8 cellular contexts compared by ENCODE assay signal in genomic region chr12:81257952-81258551, GRCh38.
DNase-seq lines count a peak whose midpoint lies in the region; ATAC-seq and TF ChIP-seq lines count a peak whose summit lies in the region.

No MANE protein-coding gene starts in this region.

- H3K4me1 Mint-ChIP-seq in activated naive CD4-positive, alpha-beta T cell treated with anti-CD3 and anti-CD28 coated beads for 36 hours (ENCODE audit: low read depth), result no peaks in the 10 kb centered on the region
- H3K4me1 Mint-ChIP-seq in effector memory CD8-positive, alpha-beta T cell (ENCODE audit: low read depth in 2 of 2), result no peaks in the 10 kb centered on the region

- H3K4me3 Mint-ChIP-seq in activated naive CD4-positive, alpha-beta T cell treated with anti-CD3 and anti-CD28 coated beads for 36 hours, result no peak overlapping the region
- no peak overlapping the region for H3K4me3 Mint-ChIP-seq in effector memory CD8-positive, alpha-beta T cell

- H3K9me2 ChIP-seq in PC-9 (ENCODE audit: insufficient read depth), result no peaks in the 10 kb centered on the region

- peak; percentile 76 for TF ChIP-seq CTCF in PC-9 (conservative IDR thresholded peaks at IDR 0.05)
- peak; percentile 54 to 65 for TF ChIP-seq CTCF in fibroblast of lung (conservative IDR thresholded peaks at IDR 0.05 in 1 of 2, IDR thresholded peaks at IDR 0.05 in 1 of 2; ENCODE audit: low read depth in 1 of 2, low read length in 2 of 2)
- TF ChIP-seq CTCF in spleen (IDR thresholded peaks at IDR 0.05 in 8 of 11, conservative IDR thresholded peaks at IDR 0.05 in 3 of 11), result peak in 6 of 11 experiments; percentile 8 to 37 (median 19)

- H3K4me2 ChIP-seq in PC-9 (no peak overlapping the region), fibroblast of lung (ENCODE audit: extremely low read depth, insufficient read depth, low read length) (no peak overlapping the region)

- H4K20me1 ChIP-seq in PC-9 (ENCODE audit: insufficient read depth) (no peaks in the 10 kb centered on the region), fibroblast of lung (ENCODE audit: control insufficient read depth, extremely low read depth, insufficient read depth, low read length) (no peaks in the 10 kb centered on the region)

- DNase-seq in DMS114 treated with DMSO at 0.1 percent for 48 hours (lab: John Stamatoyannopoulos, UW; ENCODE audit: unreplicated experiment), result peak; percentile 41
- DNase-seq in LHCN-M2 (ENCODE audit: low read depth), result peak; percentile 56
- peak in 1 of 2 experiments; percentile 40 for DNase-seq in PC-9
- DNase-seq in fibroblast of lung (ENCODE audit: low read depth in 2 of 2), result peak; percentile 47 to 72
- DNase-seq in spleen, result no peak
- no peak for DNase-seq in activated naive CD4-positive, alpha-beta T cell treated with anti-CD3 and anti-CD28 coated beads for 36 hours
- no peak for DNase-seq in effector memory CD8-positive, alpha-beta T cell

- no TSS peak for BruUV-seq in PC-9 (replicated peaks; lab: Mats Ljungman, UMichigan)

- no peaks in the 10 kb centered on the region for H3F3A ChIP-seq in PC-9 (ENCODE audit: insufficient read depth, low read depth)

- no peak overlapping the region for H3K9ac ChIP-seq in fibroblast of lung (ENCODE audit: insufficient read depth, low read length)

- CTCF ChIA-PET in PC-9 (lab: Charles Lee), result interaction anchor here (0.7 to 1.7 kb wide), 5 partner anchors 11 to 1063 kb away, joined by 3 to 5 read pairs (median 5); no protein-coding TSS in a partner anchor
- CTCF ChIA-PET in activated naive CD4-positive, alpha-beta T cell treated with anti-CD3 and anti-CD28 coated beads for 36 hours (lab: Charles Lee), result interaction anchor here (1.1 kb wide), 1 partner anchor 57 kb away, joined by 5 read pairs; no protein-coding TSS in a partner anchor

- H3K27ac ChIP-seq in PC-9 (no peak overlapping the region), fibroblast of lung (ENCODE audit: insufficient read depth, low read length) (no peak overlapping the region), spleen (no peak overlapping the region)

- H3K27me3 Mint-ChIP-seq in activated naive CD4-positive, alpha-beta T cell treated with anti-CD3 and anti-CD28 coated beads for 36 hours (ENCODE audit: low read depth), result no peaks in the 10 kb centered on the region
- H3K27me3 Mint-ChIP-seq in effector memory CD8-positive, alpha-beta T cell, result no peaks in the 10 kb centered on the region

- H3K4me1 ChIP-seq in PC-9 (replicated peaks; ENCODE audit: insufficient read depth) (no peaks in the 10 kb centered on the region), fibroblast of lung (ENCODE audit: control insufficient read depth, extremely low read depth, insufficient read depth, low read length) (no peaks in the 10 kb centered on the region), spleen (no peaks in the 10 kb centered on the region)

- POLR2A ChIA-PET in PC-9 (lab: Charles Lee; ENCODE audit: unreplicated experiment), result no interaction called here

- no peak for TF ChIP-seq POLR2A in spleen (IDR thresholded peaks at IDR 0.05)

- WGBS in spleen, 5 donors, result 55 to 58% (median 56%) methylated on average over 4 of the region's 4 CpGs

- no peaks in the 10 kb centered on the region for H3K36me3 Mint-ChIP-seq in activated naive CD4-positive, alpha-beta T cell treated with anti-CD3 and anti-CD28 coated beads for 36 hours (ENCODE audit: low read depth)
- H3K36me3 Mint-ChIP-seq in effector memory CD8-positive, alpha-beta T cell (ENCODE audit: insufficient read depth), result no peaks in the 10 kb centered on the region

- H3K79me2 ChIP-seq in PC-9 (ENCODE audit: low read depth), result no peaks in the 10 kb centered on the region
- no peaks in the 10 kb centered on the region for H3K79me2 ChIP-seq in fibroblast of lung (ENCODE audit: control insufficient read depth, insufficient read depth, low read length)

- H3K9me3 ChIP-seq in PC-9 (ENCODE audit: insufficient read depth, low read depth) (no peaks in the 10 kb centered on the region), fibroblast of lung (ENCODE audit: control insufficient read depth, insufficient read depth, low read depth, low read length) (no peaks in the 10 kb centered on the region), spleen (no peaks in the 10 kb centered on the region)

- H3K4me3 ChIP-seq in PC-9 (no peak overlapping the region), fibroblast of lung (replicated peaks in 1 of 4; ENCODE audit: control extremely low read depth in 1 of 4, insufficient read depth in 1 of 4, low read depth in 3 of 4, low read length in 4 of 4) (no peak overlapping the region), spleen (no peak overlapping the region)

- intact Hi-C loops in PC-9 (cut with micrococcal nuclease; ENCODE audit: unreplicated experiment), result loop anchor here (1.0 to 10.0 kb wide), 4 partner anchors 421 to 1850 kb away; no protein-coding TSS in a partner anchor
- intact Hi-C loops in spleen (cut with DNase I; ENCODE audit: low total_unique reads), result no loop called here
- intact Hi-C loops in activated naive CD4-positive, alpha-beta T cell treated with anti-CD3 and anti-CD28 coated beads for 36 hours (cut with micrococcal nuclease), result loop anchor here (2.0 kb wide), 1 partner anchor 845 kb away; no protein-coding TSS in a partner anchor

- H3K27me3 ChIP-seq in PC-9 (ENCODE audit: insufficient read depth, low read depth) (no peaks in the 10 kb centered on the region), fibroblast of lung (ENCODE audit: control insufficient read depth, insufficient read depth, low read length) (no peaks in the 10 kb centered on the region), spleen (replicated peaks in 1 of 7) (no peaks in the 10 kb centered on the region)

- H3K36me3 ChIP-seq in PC-9 (ENCODE audit: low read depth) (no peaks in the 10 kb centered on the region), fibroblast of lung (ENCODE audit: control insufficient read depth, insufficient read depth, low read length) (no peaks in the 10 kb centered on the region), spleen (no peaks in the 10 kb centered on the region)

- H2AFZ ChIP-seq in PC-9, result no peak overlapping the region
- H2AFZ ChIP-seq in fibroblast of lung (ENCODE audit: low read length), result no peak overlapping the region

- ATAC-seq in effector memory CD8-positive, alpha-beta T cell (replicated peaks), result no peak
- no peak for ATAC-seq in HG02642 (IDR thresholded peaks at IDR 0.05; ENCODE audit: poor library complexity, unreplicated experiment)

- H3K27ac Mint-ChIP-seq in activated naive CD4-positive, alpha-beta T cell treated with anti-CD3 and anti-CD28 coated beads for 36 hours, result no peak overlapping the region
- H3K27ac Mint-ChIP-seq in effector memory CD8-positive, alpha-beta T cell, result no peak overlapping the region

- no peaks in the 10 kb centered on the region for H3K9me3 Mint-ChIP-seq in activated naive CD4-positive, alpha-beta T cell treated with anti-CD3 and anti-CD28 coated beads for 36 hours
- no peaks in the 10 kb centered on the region for H3K9me3 Mint-ChIP-seq in effector memory CD8-positive, alpha-beta T cell

Comparison
In these comparisons a context has a peak if more than half of its experiments do, and no peak if none do; other contexts are left out.
1. DNase-seq: peak in DMS114 treated with DMSO at 0.1 percent for 48 hours (single experiment), LHCN-M2 (single experiment) and fibroblast of lung (2 of 2); none in spleen (single experiment), activated naive CD4-positive, alpha-beta T cell treated with anti-CD3 and anti-CD28 coated beads for 36 hours (single experiment) and effector memory CD8-positive, alpha-beta T cell (0 of 3).
2. CTCF ChIP-seq: peak in every context shown above with its lines; median percentile 76 in PC-9; 60 in fibroblast of lung; 19 in spleen.